In the genomic region with DNA sequence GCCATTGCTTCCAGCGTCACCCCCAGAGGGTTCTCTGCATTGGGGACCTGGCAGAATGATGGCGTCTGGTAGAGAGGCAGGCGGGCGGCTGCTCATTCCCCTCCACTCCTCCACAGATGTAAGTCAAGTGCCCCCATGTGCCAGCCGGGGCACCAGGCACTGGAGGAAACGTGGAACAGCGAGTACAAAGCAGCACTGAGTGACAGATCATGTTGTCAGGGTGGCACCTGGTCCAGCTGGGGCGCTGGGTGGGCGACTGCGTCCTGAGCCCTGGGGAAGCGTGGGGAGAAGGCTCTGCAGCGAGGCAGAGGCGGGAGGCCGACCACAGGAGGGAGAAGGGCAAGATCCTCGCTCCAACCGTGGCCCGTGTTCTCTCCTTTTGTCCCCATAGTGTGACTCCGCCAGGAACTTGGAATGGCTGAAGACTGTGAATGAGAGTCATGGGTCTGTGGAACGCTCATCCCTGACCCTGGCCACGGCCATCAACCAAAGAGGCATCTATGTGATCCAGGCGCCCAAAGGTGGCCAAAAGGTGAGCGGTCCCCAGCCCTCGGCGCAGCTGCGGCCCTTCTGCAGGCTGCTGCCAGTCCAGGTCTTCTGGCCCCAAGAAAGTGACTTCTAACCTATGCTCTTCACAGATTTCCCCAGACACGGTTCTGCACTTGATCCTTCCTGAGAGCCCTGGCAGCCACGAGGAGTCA, we compare ENCODE assay signal across 23 cellular contexts.
DNase-seq lines count a peak whose midpoint lies in the region; FAIRE-seq and TF ChIP-seq lines count a peak whose summit lies in the region.
"Had no signal": no experiment of that assay in that cellular context is flagged by ENCODE, and none has a peak within 500 bp of the region (broad histone marks: within the 10 kb centered on the region; RNA-seq: fewer than 3 reads in every experiment).

No MANE protein-coding gene starts in this region.

- peak overlapping the region; percentile 17 for H3K27ac Mint-ChIP-seq in activated naive CD4-positive, alpha-beta T cell treated with anti-CD3 and anti-CD28 coated beads, Interleukin-2, amount 50 U/mL, for 24 hours
- H3K27ac Mint-ChIP-seq in chondrocyte (ENCODE audit: unreplicated experiment) = no peak overlapping the region

- intact Hi-C loops in sigmoid colon (cut with DNase I) = no loop called here

- 92 to 94% methylated on average over 27 of the region's 27 CpGs for WGBS in sigmoid colon, 2 donors

- no peaks in the 10 kb centered on the region for H3K4me1 ChIP-seq in sigmoid colon

- no peaks in the 10 kb centered on the region for H3K9me3 Mint-ChIP-seq in activated naive CD4-positive, alpha-beta T cell treated with anti-CD3 and anti-CD28 coated beads, Interleukin-2, amount 50 U/mL, for 24 hours
- H3K9me3 Mint-ChIP-seq in chondrocyte (ENCODE audit: low read depth) = no peaks in the 10 kb centered on the region

- DNase-seq in DMS79 (lab: John Stamatoyannopoulos, UW) = peak; percentile 54
- DNase-seq in DMS79 treated with DMSO at 0.1 percent for 48 hours (lab: John Stamatoyannopoulos, UW) = no peak
- DNase-seq in activated naive CD4-positive, alpha-beta T cell treated with Interleukin-2 at 50 U/mL for 16 hours = no peak
- DNase-seq in chondrocyte (ENCODE audit: low spot score) = peak; percentile 60
- DNase-seq in sigmoid colon = peak; percentile 52
- no peak for DNase-seq in epidermal melanocyte (ENCODE audit: insufficient read length, low spot score)
- DNase-seq in frontal cortex (ENCODE audit: low spot score in 2 of 2) = no peak
- DNase-seq: ACHN, GM23248, H7, NCI-H1092, NCI-H1436, NCI-H187, NCI-H2081 treated with DMSO at 0.1 percent for 48 hours, NCI-H2171, NCI-H226, NCI-H510A, NCI-H69 had no signal

- H3K27me3 Mint-ChIP-seq in activated naive CD4-positive, alpha-beta T cell treated with anti-CD3 and anti-CD28 coated beads, Interleukin-2, amount 50 U/mL, for 24 hours = no peaks in the 10 kb centered on the region
- no peaks in the 10 kb centered on the region for H3K27me3 Mint-ChIP-seq in chondrocyte (ENCODE audit: low read depth)

- TF ChIP-seq EP300 in sigmoid colon (IDR thresholded peaks at IDR 0.05) = no peak

- no peak for FAIRE-seq in frontal cortex (lab: Jason Lieb, UNC)
- FAIRE-seq: D721Med, G401.6, RCC 7860 had no signal

- no peak overlapping the region for H3K27ac ChIP-seq in sigmoid colon
- H3K27ac ChIP-seq: 22Rv1, GM23248 had no signal

- TF ChIP-seq CTCF in chondrocyte (IDR thresholded peaks at IDR 0.05) = no peak
- TF ChIP-seq CTCF in sigmoid colon (IDR thresholded peaks at IDR 0.05) = no peak

- H3K9me3 ChIP-seq in sigmoid colon = no peaks in the 10 kb centered on the region

- no peaks in the 10 kb centered on the region for H3K4me1 Mint-ChIP-seq in activated naive CD4-positive, alpha-beta T cell treated with anti-CD3 and anti-CD28 coated beads, Interleukin-2, amount 50 U/mL, for 24 hours
- no peaks in the 10 kb centered on the region for H3K4me1 Mint-ChIP-seq in chondrocyte (ENCODE audit: low read depth)

- no peak overlapping the region for H3K4me3 ChIP-seq in sigmoid colon
- H3K4me3 ChIP-seq: GM23248 had no signal

- peaks cover 20 to 100% (median 74%) of the 10 kb centered on the region in 4 donors for H3K36me3 ChIP-seq in sigmoid colon

- no peaks in the 10 kb centered on the region for H3K27me3 ChIP-seq in sigmoid colon

- no peak overlapping the region for H3K4me3 Mint-ChIP-seq in activated naive CD4-positive, alpha-beta T cell treated with anti-CD3 and anti-CD28 coated beads, Interleukin-2, amount 50 U/mL, for 24 hours
- H3K4me3 Mint-ChIP-seq in chondrocyte (ENCODE audit: unreplicated experiment) = no peak overlapping the region

- peaks cover 12% of the 10 kb centered on the region for H3K36me3 Mint-ChIP-seq in activated naive CD4-positive, alpha-beta T cell treated with anti-CD3 and anti-CD28 coated beads, Interleukin-2, amount 50 U/mL, for 24 hours
- H3K36me3 Mint-ChIP-seq in chondrocyte (ENCODE audit: low read depth) = peaks cover 53% of the 10 kb centered on the region

- no peak for TF ChIP-seq POLR2A in sigmoid colon (IDR thresholded peaks at IDR 0.05)

Comparison
In these comparisons a context has a peak if more than half of its experiments do, and no peak if none do; other contexts are left out.
1. DNase-seq: peak in DMS79 (single experiment), chondrocyte (single experiment) and sigmoid colon (single experiment); none in DMS79 treated with DMSO at 0.1 percent for 48 hours (single experiment), activated naive CD4-positive, alpha-beta T cell treated with Interleukin-2 at 50 U/mL for 16 hours (single experiment), epidermal melanocyte (single experiment) and frontal cortex (0 of 2).